ENCODE assay signal across 17 cellular contexts in the genomic region with DNA sequence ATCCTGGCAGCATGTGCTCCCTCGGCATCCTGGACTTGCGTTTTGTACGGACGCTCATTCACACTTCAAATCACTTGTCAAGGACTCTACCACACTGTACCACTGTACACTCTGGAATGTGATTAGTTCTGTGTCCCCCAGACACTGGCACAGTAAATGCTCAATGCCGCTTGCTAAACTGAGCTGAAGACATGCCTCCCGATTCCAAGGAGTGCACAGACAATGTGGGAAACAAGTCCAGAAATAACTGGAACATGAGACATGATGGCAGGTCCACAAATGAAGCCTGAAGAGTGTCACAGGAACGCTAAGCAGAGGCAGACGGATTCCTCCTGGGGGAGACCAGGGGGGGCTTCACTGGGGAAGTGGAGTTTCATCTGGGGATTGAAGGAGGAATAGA. TPM values are rescaled to one million over a fixed set of nuclear protein-coding genes. Genes with fewer than 3 reads are reported as not detected.
DNase-seq lines count a peak whose midpoint lies in the region; ATAC-seq and TF ChIP-seq lines count a peak whose summit lies in the region.
"Had no signal": no experiment of that assay in that cellular context is flagged by ENCODE, and none has a peak within 500 bp of the region (broad histone marks: within the 10 kb centered on the region; RNA-seq: fewer than 3 reads in every experiment).

No MANE protein-coding gene starts in this region.

- no peaks in the 10 kb centered on the region for H3K79me1 ChIP-seq in mesendoderm (ENCODE audit: low read length)

- no peak overlapping the region for H4K8ac ChIP-seq in mesendoderm (ENCODE audit: low read depth, low read length)

- POLR2A ChIA-PET in WTC11 (lab: Charles Lee) = no interaction called here

- CTCF ChIA-PET in WTC11 (lab: Charles Lee) = interaction anchor here (0.9 to 3.7 kb wide), 6 partner anchors 13 to 168 kb away, joined by 3 to 21 read pairs (median 8); a partner anchor contains a TSS

- H3K9ac ChIP-seq in mesendoderm (ENCODE audit: low read length) = no peak overlapping the region

- H3K4ac ChIP-seq in mesendoderm (ENCODE audit: low read depth, low read length) = no peak overlapping the region

- no peaks in the 10 kb centered on the region for H3K36me3 ChIP-seq in mesendoderm (ENCODE audit: control insufficient read depth, insufficient read depth, low read length)
- peaks cover 2 to 43% (median 28%) of the 10 kb centered on the region in 4 donors for H3K36me3 ChIP-seq in upper lobe of left lung

- H3K4me2 ChIP-seq in mesendoderm (ENCODE audit: low read length) = no peak overlapping the region

- peaks cover 4% of the 10 kb centered on the region for H3K27me3 Mint-ChIP-seq in HFFc6 (ENCODE audit: insufficient read depth)
- H3K27me3 Mint-ChIP-seq in WTC11 (ENCODE audit: low read depth) = no peaks in the 10 kb centered on the region
- H3K27me3 Mint-ChIP-seq: activated naive CD8-positive, alpha-beta T cell treated with anti-CD3 and anti-CD28 coated beads, Interleukin-2, amount 10 ng/mL, durations not matched to agents 7 days and 5 days; B cell; central memory CD8-positive, alpha-beta T cell; natural killer cell treated with Interleukin-12 subunit alpha and Interleukin-12 subunit beta and Interleukin-15 and Interleukin-18, amount 100 ng/mL, for 72 hours had no signal

- H3K4me1 ChIP-seq in mesendoderm (ENCODE audit: control insufficient read depth, low read depth, low read length) (peaks cover 3% of the 10 kb centered on the region), upper lobe of left lung (peaks cover 26 to 35% (median 27%) of the 10 kb centered on the region in 4 donors)

- H3K18ac ChIP-seq in mesendoderm (ENCODE audit: low read length) = no peak overlapping the region

- no peak overlapping the region for H2BK120ac ChIP-seq in mesendoderm (ENCODE audit: low read depth, low read length)

- H3K9me3 Mint-ChIP-seq in HFFc6 = no peaks in the 10 kb centered on the region
- no peaks in the 10 kb centered on the region for H3K9me3 Mint-ChIP-seq in WTC11
- H3K9me3 Mint-ChIP-seq: activated naive CD8-positive, alpha-beta T cell treated with anti-CD3 and anti-CD28 coated beads, Interleukin-2, amount 10 ng/mL, durations not matched to agents 7 days and 5 days; central memory CD8-positive, alpha-beta T cell; natural killer cell treated with Interleukin-12 subunit alpha and Interleukin-12 subunit beta and Interleukin-15 and Interleukin-18, amount 100 ng/mL, for 72 hours had no signal

- H3K23ac ChIP-seq in mesendoderm (ENCODE audit: low read length) = peak overlapping the region; percentile 51

- H3K56ac ChIP-seq in mesendoderm (ENCODE audit: low read length) = no peak overlapping the region

- no peak overlapping the region for H4K5ac ChIP-seq in mesendoderm (ENCODE audit: low read length)

- H2BK5ac ChIP-seq in mesendoderm (ENCODE audit: low read length) = no peak overlapping the region

- H3K27me3 ChIP-seq in mesendoderm (ENCODE audit: insufficient read depth, low read length, poor library complexity) (no peaks in the 10 kb centered on the region), upper lobe of left lung (no peaks in the 10 kb centered on the region)

- peaks cover 60% of the 10 kb centered on the region for H3K4me1 Mint-ChIP-seq in HFFc6 (ENCODE audit: low read depth)
- peaks cover 10% of the 10 kb centered on the region for H3K4me1 Mint-ChIP-seq in WTC11

- no peak overlapping the region for H2AK5ac ChIP-seq in mesendoderm (ENCODE audit: low read length)

- TF ChIP-seq CTCF in HFFc6 (IDR thresholded peaks at IDR 0.05) = no peak
- TF ChIP-seq CTCF in WTC11 (IDR thresholded peaks at IDR 0.05) = no peak
- TF ChIP-seq CTCF in upper lobe of left lung (IDR thresholded peaks at IDR 0.05) = no peak

- TF ChIP-seq EP300 in upper lobe of left lung (IDR thresholded peaks at IDR 0.05) = no peak

- ATAC-seq in WTC11 (no peak), upper lobe of left lung (ENCODE audit: low FRiP score in 2 of 2) (no peak), HG02642 (IDR thresholded peaks at IDR 0.05; ENCODE audit: poor library complexity, unreplicated experiment) (no peak)
- ATAC-seq: natural killer cell treated with Interleukin-12 subunit alpha and Interleukin-12 subunit beta and Interleukin-15 and Interleukin-18, amount 100 ng/mL, for 72 hours had no signal

- H3K27ac Mint-ChIP-seq in HFFc6 (peak overlapping the region; percentile 88; the same call in 1 of the 2 replicates), WTC11 (peak overlapping the region; percentile 76; the same call in 1 of the 2 replicates)
- H3K27ac Mint-ChIP-seq: activated naive CD8-positive, alpha-beta T cell treated with anti-CD3 and anti-CD28 coated beads, Interleukin-2, amount 10 ng/mL, durations not matched to agents 7 days and 5 days; B cell had no signal

- WGBS in mesendoderm (ENCODE audit: extremely low coverage, insufficient coverage, low lambda C conversion rate) = no CpG with 5 or more reads among the region's 8 CpGs
- WGBS in upper lobe of left lung, 2 donors = 86 to 97% methylated on average over 8 of the region's 8 CpGs

- H3K9me3 ChIP-seq in upper lobe of left lung = no peaks in the 10 kb centered on the region

- H3K27ac ChIP-seq in mesendoderm (ENCODE audit: low read depth, low read length) (no peak overlapping the region), skin epidermis (peak overlapping the region in 13 of 21 experiments; percentile 13 to 80 (median 71)), upper lobe of left lung (peak overlapping the region in 2 of 4 donors; percentile 67 to 75)

- DNase-seq in HFFc6 (no peak), WTC11 (ENCODE audit: low spot score) (no peak), mesendoderm (no peak), upper lobe of left lung (no peak), NCI-H2029 treated with DMSO at 0.1 percent for 48 hours (lab: John Stamatoyannopoulos, UW) (no peak)
- DNase-seq: activated naive CD8-positive, alpha-beta T cell treated with anti-CD3 and anti-CD28 coated beads, Interleukin-2, amount 10 ng/mL, durations not matched to agents 7 days and 5 days; effector CD4-positive, alpha-beta T cell; head of caudate nucleus; KBM-7; NCI-H2029; SIG-M5; stimulated activated naive CD4-positive, alpha-beta T cell treated with Interleukin-2 at 50 U/mL for 16 hours had no signal

- no peaks in the 10 kb centered on the region for H3K79me2 ChIP-seq in mesendoderm (ENCODE audit: control insufficient read depth, insufficient read depth, low read length)

- TF ChIP-seq POLR2A in upper lobe of left lung (IDR thresholded peaks at IDR 0.05) = no peak

- H3K36me3 Mint-ChIP-seq in HFFc6 (ENCODE audit: low read depth) (peaks cover 44% of the 10 kb centered on the region), WTC11 (peaks cover 11% of the 10 kb centered on the region)

- H3K4me3 Mint-ChIP-seq in HFFc6 (no peak overlapping the region), WTC11 (no peak overlapping the region)
- H3K4me3 Mint-ChIP-seq: activated naive CD8-positive, alpha-beta T cell treated with anti-CD3 and anti-CD28 coated beads, Interleukin-2, amount 10 ng/mL, durations not matched to agents 7 days and 5 days; B cell; central memory CD8-positive, alpha-beta T cell; natural killer cell treated with Interleukin-12 subunit alpha and Interleukin-12 subunit beta and Interleukin-15 and Interleukin-18, amount 100 ng/mL, for 72 hours had no signal

- H2BK15ac ChIP-seq in mesendoderm (replicated peaks; ENCODE audit: low read depth) = no peak overlapping the region

- H3K4me3 ChIP-seq in mesendoderm (ENCODE audit: low read length) (no peak overlapping the region), skin epidermis (no peak overlapping the region), upper lobe of left lung (no peak overlapping the region)

TF ChIP-seq in WTC11, 78 proteins besides CTCF, POLR2A, EP300 and RAD21 (continues in another document):
- no peak for TF ChIP-seq GABPB1 (CRISPR knock-in tag; IDR thresholded peaks at IDR 0.05)
- TF ChIP-seq ZNF423 (CRISPR knock-in tag; IDR thresholded peaks at IDR 0.05) = no peak
- TF ChIP-seq SOX15 (CRISPR knock-in tag; IDR thresholded peaks at IDR 0.05) = no peak
- TF ChIP-seq ATF1 (CRISPR knock-in tag; IDR thresholded peaks at IDR 0.05) = no peak
- no peak for TF ChIP-seq RORB (CRISPR knock-in tag; IDR thresholded peaks at IDR 0.05)

RNA-seq across cellular contexts. Expression of a gene that starts 22.1 kb away (rescaled TPM):
- 10 to 100 TPM; 42.7 to 51.9 (median 48.0) TPM for total RNA-seq in HFFc6 (2021; fragmentation: NEBNext Ultra II Directional; extraction: Animal tissue kit (Norgen Biotek cat#: 25700))
- 0.37 to 0.46 TPM (median 0.39 TPM) in 3 replicates for total RNA-seq in WTC11 (2021)
- polyA plus RNA-seq in mesendoderm (2013, experiment 1 of 2) = 0.10 TPM
- polyA plus RNA-seq in mesendoderm (2013, experiment 2 of 2) = 0.10 TPM
- total RNA-seq in upper lobe of left lung = 10 to 100 TPM in 5 of 6 donors, 1 to 10 TPM in 1; 8.0 to 25.5 (median 19.1) TPM

RNA-seq across cellular contexts. Expression of a gene that starts 35.2 kb away (rescaled TPM):
- total RNA-seq in HFFc6 (2021; fragmentation: NEBNext Ultra II Directional; extraction: Animal tissue kit (Norgen Biotek cat#: 25700)) = 10 to 100 TPM; 39.5 to 44.3 (median 41.7) TPM
- total RNA-seq in WTC11 (2021) (18.4 to 23.5 TPM (median 20.5 TPM) in 3 replicates), upper lobe of left lung (10 to 100 TPM; 20.1 to 56.1 (median 33.5) TPM)
- polyA plus RNA-seq in mesendoderm (2013, experiment 1 of 2) = 43.4 TPM
- 43.4 TPM for polyA plus RNA-seq in mesendoderm (2013, experiment 2 of 2)

RNA-seq across cellular contexts. Expression of a gene that starts 47.1 kb away (rescaled TPM):
- 10 to 100 TPM; 65.9 to 81.6 (median 71.8) TPM for total RNA-seq in HFFc6 (2021; fragmentation: NEBNext Ultra II Directional; extraction: Animal tissue kit (Norgen Biotek cat#: 25700))
- total RNA-seq in WTC11 (2021) = 29.5 to 43.2 TPM (median 33.0 TPM) in 3 replicates
- polyA plus RNA-seq in mesendoderm (2013, experiment 1 of 2) = 20.0 TPM
- polyA plus RNA-seq in mesendoderm (2013, experiment 2 of 2) = 19.3 TPM
- 100 to 1,000 TPM in 1 of 6 donors, 10 to 100 TPM in 5; 28.8 to 129 (median 45.1) TPM for total RNA-seq in upper lobe of left lung

RNA-seq across cellular contexts. Expression of a gene that starts 51.9 kb away (rescaled TPM):
- total RNA-seq in HFFc6 (2021; fragmentation: NEBNext Ultra II Directional; extraction: Animal tissue kit (Norgen Biotek cat#: 25700)) = under 1 TPM; 0.33 to 0.60 (median 0.39) TPM
- 0.27 to 0.72 TPM (median 0.37 TPM) in 3 replicates for total RNA-seq in WTC11 (2021)
- 0.20 TPM for polyA plus RNA-seq in mesendoderm (2013, experiment 1 of 2)
- 0.14 TPM for polyA plus RNA-seq in mesendoderm (2013, experiment 2 of 2)
- 1 to 10 TPM; 5.1 to 7.3 (median 6.2) TPM for total RNA-seq in upper lobe of left lung
- total RNA-seq: natural killer cell treated with Interleukin-12 subunit alpha and Interleukin-12 subunit beta and Interleukin-15 and Interleukin-18, amount 100 ng/mL, for 72 hours had no signal
